13 cellular contexts compared by ENCODE assay signal in genomic region chr20:53079483-53079810, GRCh38.
"Had no signal": no experiment of that assay in that cellular context is flagged by ENCODE, and none has a peak within 500 bp of the region (broad histone marks: within the 10 kb centered on the region; RNA-seq: fewer than 3 reads in every experiment).

No MANE protein-coding gene starts in this region.

- H3K4me3 Mint-ChIP-seq: activated CD4-positive, alpha-beta memory T cell treated with anti-CD3 and anti-CD28 coated beads, Interleukin-2, amount 10 ng/mL, durations not matched to agents 7 days and 5 days; activated CD8-positive, alpha-beta memory T cell treated with anti-CD3 and anti-CD28 coated beads, Interleukin-2, amount 10 ng/mL, durations not matched to agents 7 days and 5 days; activated naive CD4-positive, alpha-beta T cell treated with anti-CD3 and anti-CD28 coated beads, Interleukin-2, amount 10 ng/mL, durations not matched to agents 7 days and 5 days; immature natural killer cell; nephron progenitor cell; WTC11 had no signal

- DNase-seq: activated CD4-positive, alpha-beta memory T cell treated with anti-CD3 and anti-CD28 coated beads, Interleukin-2, amount 10 ng/mL, durations not matched to agents 7 days and 5 days; activated CD4-positive, alpha-beta T cell treated with anti-CD3 and anti-CD28 coated beads for 4 hours; activated CD8-positive, alpha-beta memory T cell treated with anti-CD3 and anti-CD28 coated beads, Interleukin-2, amount 10 ng/mL, durations not matched to agents 7 days and 5 days; activated naive CD4-positive, alpha-beta T cell treated with anti-CD3 and anti-CD28 coated beads, Interleukin-2, amount 10 ng/mL, durations not matched to agents 7 days and 5 days; effector memory CD4-positive, alpha-beta T cell; immature natural killer cell; nephron progenitor cell; retina; stimulated activated naive CD4-positive, alpha-beta T cell; thyroid gland had no signal

- H3K36me3 ChIP-seq: esophagus muscularis mucosa, thyroid gland had no signal

- H3K36me3 Mint-ChIP-seq: activated CD8-positive, alpha-beta memory T cell treated with anti-CD3 and anti-CD28 coated beads, Interleukin-2, amount 10 ng/mL, durations not matched to agents 7 days and 5 days; activated naive CD4-positive, alpha-beta T cell treated with anti-CD3 and anti-CD28 coated beads, Interleukin-2, amount 10 ng/mL, durations not matched to agents 7 days and 5 days; immature natural killer cell; WTC11 had no signal

- H3K27me3 ChIP-seq: esophagus muscularis mucosa, thyroid gland had no signal

- H3K9me3 Mint-ChIP-seq: activated CD4-positive, alpha-beta memory T cell treated with anti-CD3 and anti-CD28 coated beads, Interleukin-2, amount 10 ng/mL, durations not matched to agents 7 days and 5 days; activated naive CD4-positive, alpha-beta T cell treated with anti-CD3 and anti-CD28 coated beads, Interleukin-2, amount 10 ng/mL, durations not matched to agents 7 days and 5 days; activated T-helper 2 cell treated with anti-CD3 and anti-CD28 coated beads, Interferon-gamma antibody, Interleukin-2, Interleukin-4, amounts not matched to agents 10 μg/mL and 5 μg/mL and 100 μg/mL, durations not matched to agents 14 hours and 24 hours and 36 hours; immature natural killer cell; nephron progenitor cell; WTC11 had no signal

- H3K27ac ChIP-seq: thyroid gland had no signal

- H3K27ac Mint-ChIP-seq: activated CD4-positive, alpha-beta memory T cell treated with anti-CD3 and anti-CD28 coated beads, Interleukin-2, amount 10 ng/mL, durations not matched to agents 7 days and 5 days; activated CD8-positive, alpha-beta memory T cell treated with anti-CD3 and anti-CD28 coated beads, Interleukin-2, amount 10 ng/mL, durations not matched to agents 7 days and 5 days; activated naive CD4-positive, alpha-beta T cell treated with anti-CD3 and anti-CD28 coated beads, Interleukin-2, amount 10 ng/mL, durations not matched to agents 7 days and 5 days; activated T-helper 2 cell treated with anti-CD3 and anti-CD28 coated beads, Interferon-gamma antibody, Interleukin-2, Interleukin-4, amounts not matched to agents 10 μg/mL and 5 μg/mL and 100 μg/mL, durations not matched to agents 14 hours and 24 hours and 36 hours; immature natural killer cell; nephron progenitor cell; WTC11 had no signal

- H3K4me3 ChIP-seq: esophagus muscularis mucosa, thyroid gland had no signal

- H3K9me3 ChIP-seq: esophagus muscularis mucosa, thyroid gland had no signal

- H3K27me3 Mint-ChIP-seq: activated CD4-positive, alpha-beta memory T cell treated with anti-CD3 and anti-CD28 coated beads, Interleukin-2, amount 10 ng/mL, durations not matched to agents 7 days and 5 days; activated naive CD4-positive, alpha-beta T cell treated with anti-CD3 and anti-CD28 coated beads, Interleukin-2, amount 10 ng/mL, durations not matched to agents 7 days and 5 days had no signal

- H3K4me1 Mint-ChIP-seq: immature natural killer cell had no signal
